In genomic region chr2:24124003-24124585, GRCh38 we compare ENCODE assay signal across 8 cellular contexts. TPM values are rescaled to one million over a fixed set of nuclear protein-coding genes. Genes with fewer than 3 reads are reported as not detected.
A peak's percentile ranks its signal among the peaks of the same experiment; 100 is the strongest.
DNase-seq lines count a peak whose midpoint lies in the region; ATAC-seq lines count a peak whose summit lies in the region.

No MANE protein-coding gene starts in this region.

- no peaks in the 10 kb centered on the region for H3K9me3 Mint-ChIP-seq in activated CD4-positive, alpha-beta memory T cell treated with anti-CD3 and anti-CD28 coated beads, Interleukin-2, amount 10 ng/mL, durations not matched to agents 7 days and 5 days

- 10% methylated on average over 7 of the region's 7 CpGs for WGBS in right cardiac atrium

- DNase-seq in AG08395 (ENCODE audit: low spot score) (peak; percentile 23), right cardiac atrium (no peak), foreskin melanocyte (no peak)
- no peak for DNase-seq in activated CD4-positive, alpha-beta memory T cell treated with anti-CD3 and anti-CD28 coated beads, Interleukin-2, amount 10 ng/mL, durations not matched to agents 7 days and 5 days

- peak overlapping the region; percentile 60 for H3K4me3 ChIP-seq in right cardiac atrium (ENCODE audit: low read length)
- H3K4me3 ChIP-seq in skin epidermis: peak overlapping the region; percentile 56 to 85 (median 62)

- H3K4me3 Mint-ChIP-seq in activated CD4-positive, alpha-beta memory T cell treated with anti-CD3 and anti-CD28 coated beads, Interleukin-2, amount 10 ng/mL, durations not matched to agents 7 days and 5 days: peak overlapping the region; percentile 71

- H3K36me3 Mint-ChIP-seq in activated CD4-positive, alpha-beta memory T cell treated with anti-CD3 and anti-CD28 coated beads, Interleukin-2, amount 10 ng/mL, durations not matched to agents 7 days and 5 days (ENCODE audit: low read depth): peaks cover 3% of the 10 kb centered on the region

- peaks cover 17% of the 10 kb centered on the region for H3K4me1 Mint-ChIP-seq in activated CD4-positive, alpha-beta memory T cell treated with anti-CD3 and anti-CD28 coated beads, Interleukin-2, amount 10 ng/mL, durations not matched to agents 7 days and 5 days

- H3K4me1 ChIP-seq in right cardiac atrium (ENCODE audit: control insufficient read depth, insufficient read depth, low read length): peaks cover 2% of the 10 kb centered on the region

- POLR2A ChIA-PET in activated CD4-positive, alpha-beta memory T cell treated with anti-CD3 and anti-CD28 coated beads, Interleukin-2, amount 10 ng/mL, durations not matched to agents 7 days and 5 days (lab: Charles Lee): interaction anchor here (1.1 to 1.3 kb wide), 4 partner anchors 19 to 198 kb away, joined by 3 to 5 read pairs (median 4); partner anchors contain the start of genes ATAD2B, SF3B6 and WDCP

- intact Hi-C loops in right cardiac atrium (cut with DNase I): no loop called here

- CTCF ChIA-PET in activated CD4-positive, alpha-beta memory T cell treated with anti-CD3 and anti-CD28 coated beads, Interleukin-2, amount 10 ng/mL, durations not matched to agents 7 days and 5 days (lab: Charles Lee): interaction anchor here (1.4 to 2.4 kb wide), 3 partner anchors 40 to 198 kb away, joined by 5 to 9 read pairs (median 8); partner anchors contain the start of genes ATAD2B and TP53I3

- no peak overlapping the region for H3K27ac Mint-ChIP-seq in activated CD4-positive, alpha-beta memory T cell treated with anti-CD3 and anti-CD28 coated beads, Interleukin-2, amount 10 ng/mL, durations not matched to agents 7 days and 5 days

- H3K27me3 ChIP-seq in right cardiac atrium (ENCODE audit: control insufficient read depth, insufficient read depth): no peaks in the 10 kb centered on the region

- ATAC-seq in GM18870 (IDR thresholded peaks at IDR 0.05; ENCODE audit: unreplicated experiment): peak; percentile 7
- peak; percentile 18 for ATAC-seq in HG03460 (IDR thresholded peaks at IDR 0.05; ENCODE audit: unreplicated experiment)
- peak; percentile 3 to 8 for ATAC-seq in right cardiac atrium
- no peak for ATAC-seq in HG03342 (IDR thresholded peaks at IDR 0.05; ENCODE audit: unreplicated experiment)

- no peaks in the 10 kb centered on the region for H3K9me3 ChIP-seq in right cardiac atrium (ENCODE audit: control insufficient read depth, low read length)

- no peaks in the 10 kb centered on the region for H3K27me3 Mint-ChIP-seq in activated CD4-positive, alpha-beta memory T cell treated with anti-CD3 and anti-CD28 coated beads, Interleukin-2, amount 10 ng/mL, durations not matched to agents 7 days and 5 days

- H3K27ac ChIP-seq in right cardiac atrium (ENCODE audit: low read length): peak overlapping the region; percentile 94
- peak overlapping the region; percentile 70 to 93 (median 82) for H3K27ac ChIP-seq in skin epidermis

RNA-seq across cellular contexts. Expression of gene FAM228B, which starts 0.8 kb away (rescaled TPM):
- 1 to 10 TPM; 7.2 to 8.4 TPM for total RNA-seq in activated CD4-positive, alpha-beta memory T cell treated with anti-CD3 and anti-CD28 coated beads, Interleukin-2, amount 10 ng/mL, durations not matched to agents 7 days and 5 days
- total RNA-seq in right cardiac atrium: 10 to 100 TPM; 50.1 to 69.0 (median 58.9) TPM
- 37.9 TPM for polyA plus RNA-seq in right cardiac atrium

RNA-seq across cellular contexts. Expression of gene PFN4, which starts 1.0 kb away (rescaled TPM):
- not detected for total RNA-seq in activated CD4-positive, alpha-beta memory T cell treated with anti-CD3 and anti-CD28 coated beads, Interleukin-2, amount 10 ng/mL, durations not matched to agents 7 days and 5 days
- 1 to 10 TPM in 2 of 4 donors, under 1 TPM in 1, not detected in 1; 0.83 to 1.7 (median 1.3) TPM for total RNA-seq in right cardiac atrium
- polyA plus RNA-seq in right cardiac atrium: 2.8 TPM

RNA-seq across cellular contexts. Expression of gene TP53I3, which starts 39.5 kb away (rescaled TPM):
- 1 to 10 TPM; 2.7 to 2.9 TPM for total RNA-seq in activated CD4-positive, alpha-beta memory T cell treated with anti-CD3 and anti-CD28 coated beads, Interleukin-2, amount 10 ng/mL, durations not matched to agents 7 days and 5 days
- total RNA-seq in right cardiac atrium: 1 to 10 TPM; 6.0 to 9.7 (median 7.3) TPM
- 13.1 TPM for polyA plus RNA-seq in right cardiac atrium

RNA-seq across cellular contexts. Expression of gene SF3B6, which starts 48.0 kb away (rescaled TPM):
- total RNA-seq in activated CD4-positive, alpha-beta memory T cell treated with anti-CD3 and anti-CD28 coated beads, Interleukin-2, amount 10 ng/mL, durations not matched to agents 7 days and 5 days: 10 to 100 TPM; 87.4 to 88.2 TPM
- total RNA-seq in right cardiac atrium: 10 to 100 TPM; 54.7 to 59.2 (median 58.3) TPM
- 101 TPM for polyA plus RNA-seq in right cardiac atrium

RNA-seq across cellular contexts. Expression of gene FAM228A, which starts 50.8 kb away (rescaled TPM):
- total RNA-seq in activated CD4-positive, alpha-beta memory T cell treated with anti-CD3 and anti-CD28 coated beads, Interleukin-2, amount 10 ng/mL, durations not matched to agents 7 days and 5 days: under 1 TPM in 1 of 2 experiments, not detected in 1; 0.23 TPM
- 1 to 10 TPM in 3 of 4 donors, under 1 TPM in 1; 0.62 to 5.1 (median 2.0) TPM for total RNA-seq in right cardiac atrium
- 1.5 TPM for polyA plus RNA-seq in right cardiac atrium

Comparison
In these comparisons a context has a peak if more than half of its experiments do, and no peak if none do; other contexts are left out.
1. RNA of gene FAM228B, which starts 0.8 kb away (total RNA-seq): 50.1 to 69.0 TPM in right cardiac atrium; 7.2 to 8.4 TPM in activated CD4-positive, alpha-beta memory T cell treated with anti-CD3 and anti-CD28 coated beads, Interleukin-2, amount 10 ng/mL, durations not matched to agents 7 days and 5 days; every median in the first group is over 4 times any median in the second.